ENCODE assay signal across 26 cellular contexts in the genomic region with DNA sequence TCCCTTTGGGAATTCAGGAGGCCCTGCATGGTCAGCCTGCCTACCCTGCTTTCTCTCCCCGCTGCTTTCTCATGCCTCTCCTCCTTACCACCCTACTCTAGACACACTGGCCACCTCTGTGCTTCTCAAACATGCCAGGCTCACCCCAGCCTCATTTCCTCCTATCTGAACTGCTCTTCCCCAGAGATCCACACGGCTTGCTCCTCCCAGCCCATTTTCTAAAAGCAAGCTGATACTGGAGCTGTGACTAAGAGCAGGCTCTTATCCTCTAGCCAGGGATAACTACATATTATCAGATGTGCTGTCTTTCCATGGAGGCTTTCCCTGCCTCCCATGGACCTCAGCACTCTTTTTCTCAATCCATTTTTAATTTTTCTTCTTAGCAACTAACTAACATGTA.
"Had no signal": no experiment of that assay in that cellular context is flagged by ENCODE, and none has a peak within 500 bp of the region (broad histone marks: within the 10 kb centered on the region; RNA-seq: fewer than 3 reads in every experiment).

No MANE protein-coding gene starts in this region.

- H3K4me1 ChIP-seq: adrenal gland, colonic mucosa, esophagus squamous epithelium, gastroesophageal sphincter, heart left ventricle, prostate gland, right atrium auricular region, spleen, vagina had no signal

- H3K9me3 ChIP-seq: adrenal gland, colonic mucosa, esophagus squamous epithelium, gastroesophageal sphincter, heart left ventricle, neutrophil, ovary, prostate gland, right atrium auricular region, spleen, thoracic aorta, vagina had no signal

- H3K4me1 Mint-ChIP-seq: activated CD4-positive, alpha-beta T cell treated with anti-CD3 and anti-CD28 coated beads, Interleukin-2, amount 10 ng/mL, durations not matched to agents 7 days and 5 days; memory B cell; naive B cell had no signal

- ATAC-seq: activated CD8-positive, alpha-beta T cell treated with anti-CD3 and anti-CD28 coated beads for 36 hours; gastroesophageal sphincter; heart left ventricle; left colon had no signal

- H3K4me3 ChIP-seq: adrenal gland, colonic mucosa, esophagus squamous epithelium, gastroesophageal sphincter, heart left ventricle, ovary, prostate gland, right atrium auricular region, spleen, thoracic aorta, vagina had no signal

- H3K27ac ChIP-seq: adrenal gland, colonic mucosa, esophagus squamous epithelium, gastroesophageal sphincter, heart left ventricle, neutrophil, ovary, prostate gland, right atrium auricular region, spleen, thoracic aorta, vagina, VCaP had no signal

- H3K27me3 ChIP-seq: adrenal gland, colonic mucosa, esophagus squamous epithelium, gastroesophageal sphincter, heart left ventricle, neutrophil, ovary, right atrium auricular region, spleen, vagina had no signal

- DNase-seq: activated CD4-positive, alpha-beta T cell treated with anti-CD3 and anti-CD28 coated beads, Interleukin-2, amount 10 ng/mL, durations not matched to agents 7 days and 5 days; activated CD4-positive, CD25-positive, alpha-beta regulatory T cell treated with anti-CD3 and anti-CD28 coated beads, Interleukin-2, amount 50 U/mL, for 72 hours; activated CD8-positive, alpha-beta T cell treated with anti-CD3 and anti-CD28 coated beads for 36 hours; activated gamma-delta T cell treated with Interleukin-2 at 50 U/mL for 16 hours; adrenal gland; colonic mucosa; esophagus squamous epithelium; heart left ventricle; left colon; naive B cell; ovary; spleen; stimulated activated CD4-positive, alpha-beta T cell treated with anti-CD3 and anti-CD28 coated beads, Interleukin-4, amount 100 ng/mL, for 1 hour; stimulated activated naive CD4-positive, alpha-beta T cell treated with Interleukin-2 at 50 U/mL for 16 hours had no signal

- H3K27me3 Mint-ChIP-seq: activated CD4-positive, alpha-beta T cell treated with anti-CD3 and anti-CD28 coated beads, Interleukin-2, amount 10 ng/mL, durations not matched to agents 7 days and 5 days; activated CD8-positive, alpha-beta T cell treated with anti-CD3 and anti-CD28 coated beads for 36 hours; activated naive CD8-positive, alpha-beta T cell; memory B cell; naive B cell; type B pancreatic cell had no signal

- H3K27ac Mint-ChIP-seq: activated CD4-positive, alpha-beta T cell treated with anti-CD3 and anti-CD28 coated beads, Interleukin-2, amount 10 ng/mL, durations not matched to agents 7 days and 5 days; activated CD8-positive, alpha-beta T cell treated with anti-CD3 and anti-CD28 coated beads for 36 hours; activated naive CD8-positive, alpha-beta T cell; activated T-helper 1 cell treated with anti-CD3 and anti-CD28 coated beads, Interleukin-12 subunit alpha, Interleukin-12 subunit beta, Interleukin-2, Interleukin-4 antibody, amounts not matched to agents 30 ng/mL and 10 ng/mL and 1 ng/mL, durations not matched to agents 14 hours and 24 hours and 36 hours; memory B cell; naive B cell; T-helper 2 cell treated with Interferon-gamma antibody and Interleukin-4, amounts not matched to agents 5 μg/mL and 100 μg/mL, for 36 hours; type B pancreatic cell had no signal

- H3K36me3 ChIP-seq: adrenal gland, colonic mucosa, esophagus squamous epithelium, gastroesophageal sphincter, heart left ventricle, neutrophil, ovary, prostate gland, right atrium auricular region, thoracic aorta, vagina had no signal

- H3K4me3 Mint-ChIP-seq: activated CD4-positive, alpha-beta T cell treated with anti-CD3 and anti-CD28 coated beads, Interleukin-2, amount 10 ng/mL, durations not matched to agents 7 days and 5 days; activated CD8-positive, alpha-beta T cell treated with anti-CD3 and anti-CD28 coated beads for 36 hours; activated naive CD8-positive, alpha-beta T cell; activated T-helper 1 cell treated with anti-CD3 and anti-CD28 coated beads, Interleukin-12 subunit alpha, Interleukin-12 subunit beta, Interleukin-2, Interleukin-4 antibody, amounts not matched to agents 30 ng/mL and 10 ng/mL and 1 ng/mL, durations not matched to agents 14 hours and 24 hours and 36 hours; memory B cell; naive B cell; T-helper 2 cell treated with Interferon-gamma antibody and Interleukin-4, amounts not matched to agents 5 μg/mL and 100 μg/mL, for 36 hours; type B pancreatic cell had no signal

- H3K9me3 Mint-ChIP-seq: activated CD4-positive, alpha-beta T cell treated with anti-CD3 and anti-CD28 coated beads, Interleukin-2, amount 10 ng/mL, durations not matched to agents 7 days and 5 days; activated CD8-positive, alpha-beta T cell treated with anti-CD3 and anti-CD28 coated beads for 36 hours; activated T-helper 1 cell treated with anti-CD3 and anti-CD28 coated beads, Interleukin-12 subunit alpha, Interleukin-12 subunit beta, Interleukin-2, Interleukin-4 antibody, amounts not matched to agents 30 ng/mL and 10 ng/mL and 1 ng/mL, durations not matched to agents 14 hours and 24 hours and 36 hours; naive B cell; T-helper 2 cell treated with Interferon-gamma antibody and Interleukin-4, amounts not matched to agents 5 μg/mL and 100 μg/mL, for 36 hours; type B pancreatic cell had no signal
